ENCODE assay signal across 34 cellular contexts in the genomic region with DNA sequence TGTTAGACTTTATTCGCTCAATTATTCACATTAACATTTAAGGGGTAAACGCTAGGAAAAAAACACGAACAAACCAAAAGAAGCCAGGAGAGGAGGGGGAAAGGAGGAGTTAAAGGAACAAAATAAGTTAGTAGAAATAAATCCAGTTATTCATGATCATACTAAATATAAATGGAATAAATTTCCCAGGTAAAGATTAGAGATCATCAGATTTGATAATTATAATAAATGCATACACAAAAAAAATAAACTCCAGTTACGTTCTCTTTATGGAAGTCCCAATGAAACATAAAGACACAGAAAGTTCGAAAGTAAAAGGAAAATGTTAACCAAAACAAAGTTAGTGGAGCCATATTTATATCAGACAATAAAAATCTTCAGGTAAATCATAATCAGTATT.
"Had no signal": no experiment of that assay in that cellular context is flagged by ENCODE, and none has a peak within 500 bp of the region (broad histone marks: within the 10 kb centered on the region; RNA-seq: fewer than 3 reads in every experiment).

No MANE protein-coding gene starts in this region.

- H3K27me3 ChIP-seq: adrenal gland, ascending aorta, body of pancreas, breast epithelium, cardiac muscle cell had no signal

- FAIRE-seq: astrocyte, bronchial epithelial cell had no signal

- H3K9me3 ChIP-seq: body of pancreas had no signal

- DNase-seq: activated effector memory CD4-positive, alpha-beta T cell treated with anti-CD3 and anti-CD28 coated beads, Interleukin-2, amount 50 U/mL, for 16 hours; activated effector memory CD4-positive, alpha-beta T cell treated with Interleukin-2 at 50 U/mL for 16 hours; activated gamma-delta T cell; activated gamma-delta T cell treated with Interleukin-2 at 50 U/mL for 16 hours; activated naive CD4-positive, alpha-beta T cell; activated naive CD4-positive, alpha-beta T cell treated with anti-CD3 and anti-CD28 coated beads for 36 hours; activated naive CD4-positive, alpha-beta T cell treated with anti-CD3 and anti-CD28 coated beads, Interleukin-2, amount 10 ng/mL, durations not matched to agents 7 days and 5 days; activated naive CD4-positive, alpha-beta T cell treated with anti-CD3 and anti-CD28 coated beads, Interleukin-2, amount 50 U/mL, for 16 hours; activated naive CD4-positive, alpha-beta T cell treated with Interleukin-2 at 50 U/mL for 16 hours; activated naive CD8-positive, alpha-beta T cell treated with anti-CD3 and anti-CD28 coated beads for 36 hours; activated naive CD8-positive, alpha-beta T cell treated with anti-CD3 and anti-CD28 coated beads, Interleukin-2, amount 10 ng/mL, durations not matched to agents 7 days and 5 days; activated naive CD8-positive, alpha-beta T cell treated with anti-CD3 and anti-CD28 coated beads, Interleukin-2, amount 50 U/mL, for 24 hours; activated T-cell treated with anti-CD3 and anti-CD28 coated beads for 4 hours; activated T-cell treated with anti-CD3 and anti-CD28 coated beads, Interleukin-2, amount 50 U/mL, for 1 hour; activated T-cell treated with anti-CD3 and anti-CD28 coated beads, Interleukin-2, amount 50 U/mL, for 24 hours; activated T-cell treated with anti-CD3 and anti-CD28 coated beads, Interleukin-2, amount 50 U/mL, for 4 hours; activated T-cell treated with anti-CD3 and anti-CD28 coated beads, Interleukin-2, amount 50 U/mL, for 48 hours; activated T-cell treated with anti-CD3 and anti-CD28 coated beads, Interleukin-2, amount 50 U/mL, for 72 hours; adrenal gland; amniotic stem cell; amygdala; anterior cingulate cortex; aorta; body of pancreas; caudate nucleus; central memory CD4-positive, alpha-beta T cell; cerebellar nuclear complex had no signal

- H3K36me3 ChIP-seq: adrenal gland, ascending aorta, breast epithelium, cardiac muscle cell had no signal

- H3K27ac ChIP-seq: adrenal gland, ascending aorta, body of pancreas, breast epithelium, cardiac muscle cell had no signal

- H3K4me1 ChIP-seq: body of pancreas, breast epithelium had no signal

- ATAC-seq: activated naive CD4-positive, alpha-beta T cell treated with anti-CD3 and anti-CD28 coated beads, Interleukin-2, amount 50 U/mL, for 72 hours; activated naive CD8-positive, alpha-beta T cell treated with anti-CD3 and anti-CD28 coated beads, Interleukin-2, amount 50 U/mL, for 24 hours; activated T-cell treated with anti-CD3 and anti-CD28 coated beads, Interleukin-2, amount 50 U/mL, for 4 hours; activated T-cell treated with anti-CD3 and anti-CD28 coated beads, Interleukin-2, amount 50 U/mL, for 72 hours; activated T-helper 17 cell treated with anti-CD3 and anti-CD28 coated beads, Interleukin-2, amount 50 U/mL, for 72 hours; body of pancreas had no signal

- H3K4me3 ChIP-seq: adrenal gland, ascending aorta, body of pancreas, breast epithelium, cardiac muscle cell had no signal
